Comparison of ENCODE assay signal across 8 cellular contexts in genomic region chr2:72859831-72860262, GRCh38. TPM values are rescaled to one million over a fixed set of nuclear protein-coding genes. Genes with fewer than 3 reads are reported as not detected.
DNase-seq lines count a peak whose midpoint lies in the region; ATAC-seq lines count a peak whose summit lies in the region.

No MANE protein-coding gene starts in this region.

- no peaks in the 10 kb centered on the region for H3K9me3 Mint-ChIP-seq in stimulated activated effector memory CD8-positive, alpha-beta T cell treated with anti-CD3 and anti-CD28 coated beads, Interleukin-12 subunit alpha, Interleukin-12 subunit beta, amount 100 ng/mL, for 72 hours

- H3K27ac Mint-ChIP-seq in stimulated activated effector memory CD8-positive, alpha-beta T cell treated with anti-CD3 and anti-CD28 coated beads, Interleukin-12 subunit alpha, Interleukin-12 subunit beta, amount 100 ng/mL, for 72 hours = no peak overlapping the region

- no peak overlapping the region for H3K4me3 Mint-ChIP-seq in stimulated activated effector memory CD8-positive, alpha-beta T cell treated with anti-CD3 and anti-CD28 coated beads, Interleukin-12 subunit alpha, Interleukin-12 subunit beta, amount 100 ng/mL, for 72 hours

- intact Hi-C loops in Right ventricle myocardium superior (cut with DNase I) (loop anchor here (10.0 kb wide), 1 partner anchor 585 kb away; no protein-coding TSS in a partner anchor), Right ventricle myocardium inferior (cut with DNase I) (loop anchor here (1.0 to 5.0 kb wide), 2 partner anchors 33 to 89 kb away; partner anchors contain the start of gene EXOC6B)

- no peak for DNase-seq in Right ventricle myocardium superior
- DNase-seq in Right ventricle myocardium inferior (ENCODE audit: missing footprints) = no peak
- DNase-seq in NCI-H460 (ENCODE audit: extremely low read depth, low read depth) = peak; percentile 65
- DNase-seq in activated CD4-positive, alpha-beta T cell treated with anti-CD3 and anti-CD28 coated beads, Interleukin-2, amount 50 U/mL, for 48 hours = peak; percentile 46 to 59
- peak; percentile 32 for DNase-seq in effector CD8-positive, alpha-beta T cell (lab: John Stamatoyannopoulos, UW)
- DNase-seq in middle frontal gyrus (ENCODE audit: extremely low spot score, low spot score) = peak; percentile 39
- DNase-seq in stimulated activated effector memory CD8-positive, alpha-beta T cell treated with anti-CD3 and anti-CD28 coated beads, Interleukin-12 subunit alpha, Interleukin-12 subunit beta, amount 100 ng/mL, for 72 hours (ENCODE audit: low spot score in 2 of 2) = peak; percentile 33 to 69

- no peaks in the 10 kb centered on the region for H3K36me3 Mint-ChIP-seq in stimulated activated effector memory CD8-positive, alpha-beta T cell treated with anti-CD3 and anti-CD28 coated beads, Interleukin-12 subunit alpha, Interleukin-12 subunit beta, amount 100 ng/mL, for 72 hours

- H3K4me1 Mint-ChIP-seq in stimulated activated effector memory CD8-positive, alpha-beta T cell treated with anti-CD3 and anti-CD28 coated beads, Interleukin-12 subunit alpha, Interleukin-12 subunit beta, amount 100 ng/mL, for 72 hours = peaks cover 10% of the 10 kb centered on the region

- ATAC-seq in Right ventricle myocardium superior (ENCODE audit: poor library complexity) (peak; percentile 73), Right ventricle myocardium inferior (no peak), HG03103 (IDR thresholded peaks at IDR 0.05; ENCODE audit: low read depth, unreplicated experiment) (peak; percentile 39)
- ATAC-seq in stimulated activated effector memory CD8-positive, alpha-beta T cell treated with anti-CD3 and anti-CD28 coated beads, Interleukin-12 subunit alpha, Interleukin-12 subunit beta, amount 100 ng/mL, for 72 hours = peak; percentile 50

RNA-seq across cellular contexts. Expression of gene SPR, which starts 27.4 kb away (rescaled TPM):
- total RNA-seq in Right ventricle myocardium superior = 53.9 TPM
- 52.4 TPM for total RNA-seq in Right ventricle myocardium inferior
- total RNA-seq in NCI-H460 (2014; rRNA removed; shearing (Covaris generic)) = 40.1 and 40.6 TPM in 2 replicates
- 69.2 and 80.1 TPM in 2 replicates for polyA plus RNA-seq in NCI-H460 (2014; cell fraction: nucleus; rRNA removed)

RNA-seq across cellular contexts. Expression of gene EXOC6B, which starts 34.0 kb away (rescaled TPM):
- total RNA-seq in Right ventricle myocardium superior = 96.9 TPM
- 117 TPM for total RNA-seq in Right ventricle myocardium inferior
- total RNA-seq in NCI-H460 (2014; rRNA removed; shearing (Covaris generic)) = 7.2 and 8.4 TPM in 2 replicates
- 5.7 and 8.9 TPM in 2 replicates for polyA plus RNA-seq in NCI-H460 (2014; cell fraction: nucleus; rRNA removed)

RNA-seq across cellular contexts. Expression of gene EMX1, which starts 57.5 kb away (rescaled TPM):
- total RNA-seq in Right ventricle myocardium superior (not detected), Right ventricle myocardium inferior (not detected)
- not detected in 2 replicates for total RNA-seq in NCI-H460 (2014; rRNA removed; shearing (Covaris generic))
- polyA plus RNA-seq in NCI-H460 (2014; cell fraction: nucleus; rRNA removed) = not detected in 2 replicates

Comparison
In these comparisons a context has a peak if more than half of its experiments do, and no peak if none do; other contexts are left out.
1. DNase-seq: peak in NCI-H460 (single experiment), activated CD4-positive, alpha-beta T cell treated with anti-CD3 and anti-CD28 coated beads, Interleukin-2, amount 50 U/mL, for 48 hours (2 of 2), effector CD8-positive, alpha-beta T cell (single experiment), middle frontal gyrus (single experiment) and stimulated activated effector memory CD8-positive, alpha-beta T cell treated with anti-CD3 and anti-CD28 coated beads, Interleukin-12 subunit alpha, Interleukin-12 subunit beta, amount 100 ng/mL, for 72 hours (2 of 2); none in Right ventricle myocardium superior (single experiment) and Right ventricle myocardium inferior (single experiment).
2. RNA of gene EXOC6B, which starts 34.0 kb away (total RNA-seq): 117 TPM in Right ventricle myocardium inferior (single experiment) and 96.9 TPM in Right ventricle myocardium superior (single experiment); 7.2 to 8.4 TPM in NCI-H460; every median in the first group is over 10 times any median in the second.